In genomic region chr16:67027046-67027445, GRCh38 we compare ENCODE assay signal across 14 cellular contexts. TPM values are rescaled to one million over a fixed set of nuclear protein-coding genes. Genes with fewer than 3 reads are reported as not detected.
A peak's percentile ranks its signal among the peaks of the same experiment; 100 is the strongest.
DNase-seq lines count a peak whose midpoint lies in the region; ATAC-seq and TF ChIP-seq lines count a peak whose summit lies in the region.
"Had no signal": no experiment of that assay in that cellular context is flagged by ENCODE, and none has a peak within 500 bp of the region (broad histone marks: within the 10 kb centered on the region; RNA-seq: fewer than 3 reads in every experiment).

No MANE protein-coding gene starts in this region.

- peaks cover 21% of the 10 kb centered on the region for H3K4me1 Mint-ChIP-seq in activated CD4-positive, alpha-beta T cell treated with anti-CD3 and anti-CD28 coated beads for 36 hours
- H3K4me1 Mint-ChIP-seq in WTC11 (peaks cover 16% of the 10 kb centered on the region; the same call in 1 of the 2 replicates), chondrocyte (ENCODE audit: low read depth) (peaks cover 34% of the 10 kb centered on the region)

- peak overlapping the region; percentile 45 for H3K27ac Mint-ChIP-seq in activated CD4-positive, alpha-beta T cell treated with anti-CD3 and anti-CD28 coated beads for 36 hours
- no peak overlapping the region for H3K27ac Mint-ChIP-seq in WTC11
- H3K27ac Mint-ChIP-seq in chondrocyte (ENCODE audit: unreplicated experiment): no peak overlapping the region

- TF ChIP-seq CTCF in WTC11 (IDR thresholded peaks at IDR 0.05) (no peak), chondrocyte (IDR thresholded peaks at IDR 0.05) (no peak)

- peak overlapping the region; percentile 18 for H3K4me3 Mint-ChIP-seq in activated CD4-positive, alpha-beta T cell treated with anti-CD3 and anti-CD28 coated beads for 36 hours
- peak overlapping the region; percentile 30; the same call in 1 of the 2 replicates for H3K4me3 Mint-ChIP-seq in WTC11
- H3K4me3 Mint-ChIP-seq in chondrocyte (ENCODE audit: unreplicated experiment): no peak overlapping the region

- H3K36me3 Mint-ChIP-seq in activated CD4-positive, alpha-beta T cell treated with anti-CD3 and anti-CD28 coated beads for 36 hours (ENCODE audit: low read depth): peaks cover 19% of the 10 kb centered on the region
- H3K36me3 Mint-ChIP-seq in WTC11 (peaks cover under 1% of the 10 kb centered on the region; the same call in 1 of the 2 replicates), chondrocyte (ENCODE audit: low read depth) (no peaks in the 10 kb centered on the region)

- H3K27me3 Mint-ChIP-seq in activated CD4-positive, alpha-beta T cell treated with anti-CD3 and anti-CD28 coated beads for 36 hours: no peaks in the 10 kb centered on the region
- H3K27me3 Mint-ChIP-seq in WTC11 (ENCODE audit: low read depth): peaks cover 10% of the 10 kb centered on the region
- no peaks in the 10 kb centered on the region for H3K27me3 Mint-ChIP-seq in chondrocyte (ENCODE audit: low read depth)

- no peaks in the 10 kb centered on the region for H3K9me3 Mint-ChIP-seq in activated CD4-positive, alpha-beta T cell treated with anti-CD3 and anti-CD28 coated beads for 36 hours (ENCODE audit: low read depth)
- H3K9me3 Mint-ChIP-seq in WTC11 (no peaks in the 10 kb centered on the region), chondrocyte (ENCODE audit: low read depth) (no peaks in the 10 kb centered on the region)

- no peak for ATAC-seq in activated CD4-positive, alpha-beta T cell treated with anti-CD3 and anti-CD28 coated beads for 36 hours
- ATAC-seq in WTC11 (no peak), sciatic nerve (no peak)
- ATAC-seq: A549, left cardiac atrium, mucosa of descending colon had no signal

- POLR2A ChIA-PET in activated CD4-positive, alpha-beta T cell treated with anti-CD3 and anti-CD28 coated beads for 36 hours (lab: Charles Lee): interaction anchor here (0.5 to 0.7 kb wide), 3 partner anchors 15 to 147 kb away, joined by 3 to 4 read pairs (median 4); no protein-coding TSS in a partner anchor
- POLR2A ChIA-PET in WTC11 (lab: Charles Lee): interaction anchor here (0.7 kb wide), 1 partner anchor 125 kb away, joined by 3 read pairs; no protein-coding TSS in a partner anchor

- CTCF ChIA-PET in activated CD4-positive, alpha-beta T cell treated with anti-CD3 and anti-CD28 coated beads for 36 hours (lab: Charles Lee): interaction anchor here (1.0 to 5.8 kb wide), 7 partner anchors 9 to 128 kb away, joined by 3 to 55 read pairs (median 6); no protein-coding TSS in a partner anchor
- CTCF ChIA-PET in WTC11 (lab: Charles Lee): interaction anchor here (1.2 to 5.1 kb wide), 4 partner anchors 10 to 173 kb away, joined by 3 to 51 read pairs (median 4); no protein-coding TSS in a partner anchor

- intact Hi-C loops in activated CD4-positive, alpha-beta T cell treated with anti-CD3 and anti-CD28 coated beads for 36 hours (cut with DNase I, micrococcal nuclease): no loop called here
- intact Hi-C loops in sciatic nerve (cut with DNase I): no loop called here

- no peak for DNase-seq in activated CD4-positive, alpha-beta T cell treated with anti-CD3 and anti-CD28 coated beads for 36 hours
- no peak for DNase-seq in activated CD4-positive, alpha-beta T cell treated with anti-CD3 and anti-CD28 coated beads, Interleukin-2, amount 50 U/mL, for 4 hours
- no peak for DNase-seq in WTC11 (ENCODE audit: low spot score)
- peak; percentile 40 for DNase-seq in chondrocyte (ENCODE audit: low spot score)
- DNase-seq in sciatic nerve (ENCODE audit: low spot score): peak; percentile 42
- no peak for DNase-seq in NCI-H1417 (lab: John Stamatoyannopoulos, UW)
- no peak for DNase-seq in GM19238 (ENCODE audit: insufficient read length, low spot score)
- no peak for DNase-seq in middle frontal gyrus (ENCODE audit: extremely low spot score, low spot score)
- DNase-seq: KBM-7, left cardiac atrium, mucosa of descending colon, NCI-H526 treated with DMSO at 0.1 percent for 48 hours, transverse colon had no signal

TF ChIP-seq in WTC11, 78 proteins besides CTCF, POLR2A, EP300 and RAD21:
- no peak for TF ChIP-seq RORB (CRISPR knock-in tag; IDR thresholded peaks at IDR 0.05)

RNA-seq across cellular contexts. Expression of gene CBFB, which starts 1.9 kb away (rescaled TPM):
- total RNA-seq in activated CD4-positive, alpha-beta T cell treated with anti-CD3 and anti-CD28 coated beads for 36 hours: 10 to 100 TPM; 84.6 to 90.2 TPM
- total RNA-seq in WTC11 (2021): 36.9 to 40.9 TPM (median 37.1 TPM) in 3 replicates
- 56.6 to 62.7 TPM (median 61.3 TPM) in 3 replicates for total RNA-seq in chondrocyte
- 60.3 TPM for total RNA-seq in sciatic nerve

RNA-seq across cellular contexts. Expression of gene CES4A, which starts 38.7 kb away (rescaled TPM):
- total RNA-seq in activated CD4-positive, alpha-beta T cell treated with anti-CD3 and anti-CD28 coated beads for 36 hours: 10 to 100 TPM; 13.5 to 15.7 TPM
- 0.57 to 0.89 TPM (median 0.61 TPM) in 3 replicates for total RNA-seq in WTC11 (2021)
- total RNA-seq in chondrocyte: 1.6 to 6.6 TPM (median 2.6 TPM) in 3 replicates
- total RNA-seq in sciatic nerve: 13.2 TPM

Comparison
In these comparisons a context has a peak if more than half of its experiments do, and no peak if none do; other contexts are left out.
1. DNase-seq: peak in chondrocyte (single experiment) and sciatic nerve (single experiment); none in activated CD4-positive, alpha-beta T cell treated with anti-CD3 and anti-CD28 coated beads for 36 hours (single experiment), activated CD4-positive, alpha-beta T cell treated with anti-CD3 and anti-CD28 coated beads, Interleukin-2, amount 50 U/mL, for 4 hours (0 of 2), WTC11 (single experiment), NCI-H1417 (0 of 3), GM19238 (single experiment) and middle frontal gyrus (single experiment).